In the genomic region with DNA sequence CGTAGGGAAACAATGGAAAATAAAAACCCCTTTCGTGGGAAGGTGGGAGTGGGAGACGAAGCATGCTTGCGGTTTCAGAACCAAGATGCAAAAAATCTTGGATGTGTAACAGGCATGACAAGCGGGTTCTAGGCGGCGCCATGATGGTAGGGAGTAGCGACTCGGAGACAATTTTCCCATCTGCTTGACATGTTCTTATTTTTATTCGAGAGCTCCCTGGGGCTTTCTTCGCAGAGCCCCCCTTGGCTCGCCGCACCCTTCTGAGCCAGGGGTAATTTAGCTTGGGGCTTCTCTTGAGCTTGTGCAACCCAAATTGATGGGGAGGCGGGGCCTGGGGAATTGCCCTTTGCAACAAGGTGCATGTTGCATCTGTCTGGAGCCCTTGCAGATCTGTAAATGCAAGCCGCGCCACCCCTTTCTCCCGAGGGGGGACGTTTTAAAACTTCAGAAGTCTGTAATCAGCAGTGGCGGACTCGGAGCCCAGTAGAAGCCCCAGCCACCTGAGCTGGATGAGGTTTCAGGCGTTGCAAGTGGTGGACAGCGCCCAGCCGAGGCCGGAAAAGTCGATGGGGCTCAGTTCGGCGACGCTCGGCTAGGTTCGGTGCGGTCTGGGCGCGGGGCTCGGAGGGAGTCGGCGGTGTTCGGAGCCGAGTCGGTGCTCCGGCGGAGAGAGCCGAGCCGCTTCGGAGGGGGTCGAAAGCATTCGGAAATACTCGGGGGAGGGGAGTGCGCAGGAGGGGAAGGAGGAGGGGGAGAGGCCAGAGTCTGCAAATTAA, we compare ENCODE assay signal across 8 cellular contexts. TPM values are rescaled to one million over a fixed set of nuclear protein-coding genes. Genes with fewer than 3 reads are reported as not detected.
DNase-seq lines count a peak whose midpoint lies in the region; ATAC-seq, FAIRE-seq and TF ChIP-seq lines count a peak whose summit lies in the region.

No MANE protein-coding gene starts in this region.

- peak overlapping the region; percentile 51 to 76 (median 66) for H3K4me2 ChIP-seq in BLaER1 treated with 17β-estradiol and CSF1 and Interleukin-3, amounts not matched to agents 10 nM and 100 nM

- peaks cover 75 to 86% (median 81%) of the 10 kb centered on the region in 11 experiments for H3K27me3 ChIP-seq in BLaER1 treated with 17β-estradiol and CSF1 and Interleukin-3, amounts not matched to agents 10 nM and 100 nM

- no peak overlapping the region for H3K9ac ChIP-seq in BLaER1 treated with 17β-estradiol and CSF1 and Interleukin-3, amounts not matched to agents 10 nM and 100 nM

- H3K9me3 Mint-ChIP-seq in brain: peaks cover 0 to 5% (median 0%) of the 10 kb centered on the region in 5 experiments

- no peak for ATAC-seq in GM18511 (IDR thresholded peaks at IDR 0.05; ENCODE audit: unreplicated experiment)

- no peak for TF ChIP-seq CTCF in LNCaP clone FGC (IDR thresholded peaks at IDR 0.05; ENCODE audit: control insufficient read depth, extremely low read depth, insufficient read depth)
- no peak for TF ChIP-seq CTCF in brain (conservative IDR thresholded peaks at IDR 0.05)

- peak overlapping the region in 7 of 10 experiments; percentile 6 to 45 (median 36); a peak in 13 of 20 replicates for H3K4me3 ChIP-seq in BLaER1 treated with 17β-estradiol and CSF1 and Interleukin-3, amounts not matched to agents 10 nM and 100 nM
- no peak overlapping the region for H3K4me3 ChIP-seq in LNCaP clone FGC (ENCODE audit: low read depth, low read length)

- peak overlapping the region; percentile 86 to 98 (median 96) for H3K4me3 Mint-ChIP-seq in brain

- H3K9me3 ChIP-seq in BLaER1 treated with 17β-estradiol and CSF1 and Interleukin-3, amounts not matched to agents 10 nM and 100 nM (replicated peaks in 1 of 11): no peaks in the 10 kb centered on the region

- peaks cover 0 to 36% (median 12%) of the 10 kb centered on the region in 11 experiments; a peak in 13 of 22 replicates for H4K20me1 ChIP-seq in BLaER1 treated with 17β-estradiol and CSF1 and Interleukin-3, amounts not matched to agents 10 nM and 100 nM

- H3K4me1 ChIP-seq in BLaER1 treated with 17β-estradiol and CSF1 and Interleukin-3, amounts not matched to agents 10 nM and 100 nM: peaks cover 18 to 30% (median 24%) of the 10 kb centered on the region in 10 experiments

- FAIRE-seq in urothelium cell line (lab: Jason Lieb, UNC): no peak

- DNase-seq in LNCaP clone FGC (ENCODE audit: low read depth): peak; percentile 59
- DNase-seq in T-helper 22 cell (ENCODE audit: low read depth): peak; percentile 54
- peak; percentile 86 to 89 for DNase-seq in hippocampal formation (lab: John Stamatoyannopoulos, UW)
- peak; percentile 5 for DNase-seq in pulmonary artery endothelial cell (ENCODE audit: low read depth, low spot score)
- peak; percentile 88 for DNase-seq in urothelium cell line (ENCODE audit: low spot score)

- H3K27ac Mint-ChIP-seq in brain: peak overlapping the region; percentile 77 to 97 (median 96)

- no peaks in the 10 kb centered on the region for H3K36me3 ChIP-seq in BLaER1 treated with 17β-estradiol and CSF1 and Interleukin-3, amounts not matched to agents 10 nM and 100 nM

- H3K36me3 Mint-ChIP-seq in brain: peaks cover 6% of the 10 kb centered on the region

- peaks cover 69% of the 10 kb centered on the region for H3K4me1 Mint-ChIP-seq in brain

- H3K27me3 Mint-ChIP-seq in brain: peaks cover 34% of the 10 kb centered on the region

- H3K27ac ChIP-seq in BLaER1 treated with 17β-estradiol and CSF1 and Interleukin-3, amounts not matched to agents 10 nM and 100 nM: no peak overlapping the region

RNA-seq across cellular contexts. Expression of gene GNAO1, which starts 2.9 kb away (rescaled TPM):
- 181 TPM for polyA plus RNA-seq in brain (ENCODE audit: insufficient read depth, low read depth, low replicate concordance)
- total RNA-seq in pulmonary artery endothelial cell: not detected in 2 replicates

Comparison
In these comparisons a context has a peak if more than half of its experiments do, and no peak if none do; other contexts are left out.
1. DNase-seq: peak in every context shown above with its lines; median percentile 88 in urothelium cell line; 88 in hippocampal formation; 59 in LNCaP clone FGC; 54 in T-helper 22 cell; 5 in pulmonary artery endothelial cell.